8 cellular contexts compared by ENCODE assay signal in the genomic region with DNA sequence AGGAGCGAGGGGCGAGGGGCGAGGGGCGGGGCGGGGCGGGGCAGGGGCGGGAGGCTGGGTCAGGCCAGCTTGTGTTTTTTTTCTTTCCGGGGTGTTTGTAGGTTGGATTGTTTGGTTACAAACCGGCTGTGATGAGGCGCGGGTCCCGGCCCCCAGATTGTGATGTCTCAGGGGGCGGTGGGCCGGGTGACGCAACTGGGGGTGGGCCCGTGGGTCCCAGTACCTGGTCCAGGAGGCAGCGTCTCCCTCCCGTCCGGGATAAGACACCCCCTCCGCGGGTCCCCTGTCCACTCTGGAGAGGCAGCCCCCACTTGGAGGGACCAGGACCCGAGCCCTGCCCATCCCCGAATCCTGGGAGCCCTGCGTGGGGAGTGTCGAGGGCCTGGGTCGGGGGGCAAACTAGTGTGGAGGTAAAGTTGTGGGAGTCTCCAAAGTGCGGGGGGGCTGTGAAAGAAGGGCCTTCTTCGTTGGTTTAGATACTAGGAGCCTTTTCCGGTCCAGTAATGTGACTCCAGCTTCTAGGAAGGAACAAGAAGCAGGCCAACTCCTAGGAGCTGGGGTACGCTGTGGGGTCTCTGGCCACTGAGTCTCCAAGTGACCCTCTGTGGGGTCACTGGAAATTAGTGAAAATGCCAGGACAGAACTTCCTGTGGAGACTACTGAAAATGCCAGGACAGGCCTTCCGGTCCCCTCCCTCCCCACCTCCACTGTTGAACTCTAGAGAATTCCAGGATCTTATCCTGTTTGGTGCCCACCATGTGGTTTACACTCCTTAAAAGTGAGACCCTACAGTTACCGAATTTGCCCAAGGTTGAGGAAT. TPM values are rescaled to one million over a fixed set of nuclear protein-coding genes. Genes with fewer than 3 reads are reported as not detected.
DNase-seq lines count a peak whose midpoint lies in the region; ATAC-seq and TF ChIP-seq lines count a peak whose summit lies in the region.

No MANE protein-coding gene starts in this region.

- no peaks in the 10 kb centered on the region for H3K9me3 Mint-ChIP-seq in activated CD8-positive, alpha-beta memory T cell treated with anti-CD3 and anti-CD28 coated beads, Interleukin-2, amount 10 ng/mL, durations not matched to agents 7 days and 5 days (ENCODE audit: low read depth)
- H3K9me3 Mint-ChIP-seq in activated B cell treated with CpG ODN at 0.5 μM for 24 hours, result no peaks in the 10 kb centered on the region

- no peaks in the 10 kb centered on the region for H3K9me3 ChIP-seq in hepatocyte (ENCODE audit: low read depth)
- H3K9me3 ChIP-seq in stomach, result no peaks in the 10 kb centered on the region

- no peak for DNase-seq in activated CD8-positive, alpha-beta memory T cell treated with anti-CD3 and anti-CD28 coated beads, Interleukin-2, amount 10 ng/mL, durations not matched to agents 7 days and 5 days
- DNase-seq in activated CD8-positive, alpha-beta memory T cell treated with anti-CD3 and anti-CD28 coated beads for 24 hours, result no peak
- no peak for DNase-seq in activated B cell treated with CpG ODN at 0.5 μM for 24 hours
- DNase-seq in hepatocyte (ENCODE audit: low spot score), result no peak
- no peak for DNase-seq in stomach
- no peak for DNase-seq in T-helper 9 cell
- no peak for DNase-seq in activated CD4-positive, CD25-positive, alpha-beta regulatory T cell (lab: John Stamatoyannopoulos, UW)
- no peak for DNase-seq in NCI-H82 treated with DMSO at 0.1 percent for 48 hours (lab: John Stamatoyannopoulos, UW; ENCODE audit: unreplicated experiment)

- peak overlapping the region; percentile 80 for H3K4me2 ChIP-seq in hepatocyte

- H2AFZ ChIP-seq in hepatocyte, result peak overlapping the region; percentile 66

- peak; percentile 27 for ATAC-seq in activated CD8-positive, alpha-beta memory T cell treated with anti-CD3 and anti-CD28 coated beads, Interleukin-2, amount 10 ng/mL, durations not matched to agents 7 days and 5 days
- no peak for ATAC-seq in activated B cell treated with CpG ODN at 0.5 μM for 24 hours (ENCODE audit: low read depth)

- H3K4me1 Mint-ChIP-seq in activated CD8-positive, alpha-beta memory T cell treated with anti-CD3 and anti-CD28 coated beads, Interleukin-2, amount 10 ng/mL, durations not matched to agents 7 days and 5 days, result peaks cover 12% of the 10 kb centered on the region
- H3K4me1 Mint-ChIP-seq in activated B cell treated with CpG ODN at 0.5 μM for 24 hours, result peaks cover 25% of the 10 kb centered on the region

- POLR2A ChIA-PET in activated B cell treated with CpG ODN at 0.5 μM for 24 hours (lab: Charles Lee), result interaction anchor here (0.8 to 2.5 kb wide), 5 partner anchors 7 to 163 kb away, joined by 4 to 13 read pairs (median 5); partner anchors contain the start of gene DICER1

- H3K4me3 Mint-ChIP-seq in activated CD8-positive, alpha-beta memory T cell treated with anti-CD3 and anti-CD28 coated beads, Interleukin-2, amount 10 ng/mL, durations not matched to agents 7 days and 5 days, result peak overlapping the region; percentile 51
- H3K4me3 Mint-ChIP-seq in activated B cell treated with CpG ODN at 0.5 μM for 24 hours, result peak overlapping the region; percentile 76

- H3K4me3 ChIP-seq in hepatocyte (no peak overlapping the region), stomach (peak overlapping the region; percentile 46 to 94 (median 83))

- H3K27me3 ChIP-seq in hepatocyte (no peaks in the 10 kb centered on the region), stomach (peaks cover 0 to 9% (median 0%) of the 10 kb centered on the region in 3 donors)

- TF ChIP-seq POLR2A in stomach (IDR thresholded peaks at IDR 0.05), result no peak

- CTCF ChIA-PET in activated CD8-positive, alpha-beta memory T cell treated with anti-CD3 and anti-CD28 coated beads, Interleukin-2, amount 10 ng/mL, durations not matched to agents 7 days and 5 days (lab: Charles Lee), result interaction anchor here (0.9 kb wide), 1 partner anchor 55 kb away, joined by 3 read pairs; no protein-coding TSS in a partner anchor
- CTCF ChIA-PET in activated B cell treated with CpG ODN at 0.5 μM for 24 hours (lab: Charles Lee), result interaction anchor here (1.0 to 2.6 kb wide), 2 partner anchors 8 to 54 kb away, joined by 3 to 12 read pairs; no protein-coding TSS in a partner anchor

- H3K36me3 ChIP-seq in hepatocyte (replicated peaks; ENCODE audit: insufficient read depth, low read depth), result no peaks in the 10 kb centered on the region
- no peaks in the 10 kb centered on the region for H3K36me3 ChIP-seq in stomach

- TF ChIP-seq CTCF in activated B cell treated with CpG ODN at 0.5 μM for 24 hours (IDR thresholded peaks at IDR 0.05) (no peak), hepatocyte (IDR thresholded peaks at IDR 0.05; ENCODE audit: poor library complexity) (no peak), stomach (IDR thresholded peaks at IDR 0.05) (no peak)

- H3K27ac Mint-ChIP-seq in activated CD8-positive, alpha-beta memory T cell treated with anti-CD3 and anti-CD28 coated beads, Interleukin-2, amount 10 ng/mL, durations not matched to agents 7 days and 5 days, result no peak overlapping the region
- H3K27ac Mint-ChIP-seq in activated B cell treated with CpG ODN at 0.5 μM for 24 hours, result peak overlapping the region; percentile 54

- H3K27ac ChIP-seq in hepatocyte (peak overlapping the region; percentile 40), stomach (peak overlapping the region; percentile 46 to 84 (median 77))

- 38% methylated on average over 21 of the region's 32 CpGs for WGBS in hepatocyte (ENCODE audit: low lambda C conversion rate, missing lambda C conversion rate)
- WGBS in stomach, 5 donors, result 19 to 37% (median 24%) methylated on average over 16 to 32 of the region's 32 CpGs

- H4K20me1 ChIP-seq in hepatocyte (ENCODE audit: insufficient read depth, poor library complexity, severe bottlenecking), result no peaks in the 10 kb centered on the region

- peaks cover 3% of the 10 kb centered on the region for H3K4me1 ChIP-seq in hepatocyte (ENCODE audit: insufficient read depth)
- H3K4me1 ChIP-seq in stomach, result peaks cover 14 to 55% (median 21%) of the 10 kb centered on the region in 4 donors

- intact Hi-C loops in activated B cell treated with CpG ODN at 0.5 μM for 24 hours (cut with micrococcal nuclease) (loop anchor here (10.0 kb wide), 1 partner anchor 375 kb away; no protein-coding TSS in a partner anchor), stomach (cut with DNase I; ENCODE audit: low total_unique reads) (no loop called here)

- H3K27me3 Mint-ChIP-seq in activated CD8-positive, alpha-beta memory T cell treated with anti-CD3 and anti-CD28 coated beads, Interleukin-2, amount 10 ng/mL, durations not matched to agents 7 days and 5 days, result peaks cover 75% of the 10 kb centered on the region
- no peaks in the 10 kb centered on the region for H3K27me3 Mint-ChIP-seq in activated B cell treated with CpG ODN at 0.5 μM for 24 hours

- H3K79me2 ChIP-seq in hepatocyte, result peaks cover 3% of the 10 kb centered on the region

- no peaks in the 10 kb centered on the region for H3K9me2 ChIP-seq in hepatocyte (replicated peaks; ENCODE audit: insufficient read depth)

- H3K36me3 Mint-ChIP-seq in activated CD8-positive, alpha-beta memory T cell treated with anti-CD3 and anti-CD28 coated beads, Interleukin-2, amount 10 ng/mL, durations not matched to agents 7 days and 5 days, result no peaks in the 10 kb centered on the region
- H3K36me3 Mint-ChIP-seq in activated B cell treated with CpG ODN at 0.5 μM for 24 hours (ENCODE audit: low read depth), result no peaks in the 10 kb centered on the region

- no peak for TF ChIP-seq EP300 in stomach (IDR thresholded peaks at IDR 0.05)

RNA-seq across cellular contexts. Expression of gene CLMN, which starts 0.6 kb away (rescaled TPM):
- under 1 TPM; 0.42 to 0.91 TPM for total RNA-seq in activated CD8-positive, alpha-beta memory T cell treated with anti-CD3 and anti-CD28 coated beads, Interleukin-2, amount 10 ng/mL, durations not matched to agents 7 days and 5 days
- total RNA-seq in activated B cell treated with CpG ODN at 0.5 μM for 24 hours (23.4 and 23.9 TPM in 2 replicates), hepatocyte (12.0 and 15.7 TPM in 2 replicates), stomach (10 to 100 TPM; 12.8 to 42.9 (median 30.1) TPM)
- polyA plus RNA-seq in hepatocyte (40.0 and 53.9 TPM in 2 replicates), stomach (1 to 10 TPM; 5.3 to 8.7 (median 6.2) TPM)
